In the genomic region with DNA sequence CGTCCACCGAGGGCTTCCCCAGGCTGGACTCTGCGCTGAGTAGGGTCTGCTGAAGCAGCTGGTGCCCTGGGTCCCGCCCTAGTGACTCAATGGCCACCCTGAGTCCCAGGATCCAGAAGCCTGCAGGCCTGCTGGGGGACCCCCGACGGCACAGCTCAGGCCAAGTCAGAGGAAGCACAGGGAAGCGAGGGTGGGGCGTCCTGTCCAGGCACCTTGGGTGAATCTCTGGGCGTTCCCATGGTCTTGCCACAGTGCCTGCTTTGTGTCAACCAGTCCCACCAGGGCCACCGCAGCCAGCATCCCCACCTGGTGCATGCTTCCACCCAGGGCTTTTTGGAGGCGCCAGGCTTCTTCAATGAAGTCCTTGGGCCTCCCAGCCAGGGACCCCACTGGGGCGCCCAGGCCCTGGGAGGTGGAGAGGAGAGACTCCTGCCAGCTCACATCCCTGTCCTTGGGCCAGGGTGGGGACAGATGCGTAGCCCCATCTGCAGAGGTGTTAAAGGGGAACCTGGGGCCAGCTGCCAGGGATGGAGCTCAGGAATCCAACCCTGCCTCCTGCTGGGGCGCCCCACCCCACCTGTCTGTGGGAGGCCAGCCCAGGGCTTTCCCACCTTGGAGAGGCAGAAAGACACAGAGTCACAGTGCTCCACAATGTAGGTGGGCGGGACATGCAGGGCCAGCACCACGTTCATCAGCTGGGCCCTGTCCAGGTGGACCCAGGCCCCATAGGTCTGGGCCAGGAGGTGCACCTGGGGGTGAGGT, we compare ENCODE assay signal across 21 cellular contexts. TPM values are rescaled to one million over a fixed set of nuclear protein-coding genes. Genes with fewer than 3 reads are reported as not detected.
A peak's percentile ranks its signal among the peaks of the same experiment; 100 is the strongest.
DNase-seq lines count a peak whose midpoint lies in the region; FAIRE-seq and TF ChIP-seq lines count a peak whose summit lies in the region.
"Had no signal": no experiment of that assay in that cellular context is flagged by ENCODE, and none has a peak within 500 bp of the region (broad histone marks: within the 10 kb centered on the region; RNA-seq: fewer than 3 reads in every experiment).

No MANE protein-coding gene starts in this region.

- H3K27ac ChIP-seq in duodenal mucosa (ENCODE audit: low read depth, low read length) (peak overlapping the region; percentile 6), temporal lobe (ENCODE audit: low read depth, low read length) (peak overlapping the region; percentile 81)
- H3K27ac ChIP-seq: GM23248, PC-9 had no signal

- H3K9ac ChIP-seq in duodenal mucosa (ENCODE audit: low read depth in 1 of 2, low read length in 2 of 2) = no peak overlapping the region
- H3K9ac ChIP-seq: GM23248 had no signal

- TF ChIP-seq CTCF in mesothelial cell of epicardium (IDR thresholded peaks at IDR 0.05; ENCODE audit: unreplicated experiment) = no peak

- no peaks in the 10 kb centered on the region for H3K27me3 ChIP-seq in duodenal mucosa (ENCODE audit: control insufficient read depth in 1 of 2, insufficient read depth in 2 of 2, low read length in 2 of 2)

- H3K27ac Mint-ChIP-seq in activated CD4-positive, alpha-beta T cell treated with anti-CD3 and anti-CD28 coated beads, Interleukin-2, amount 10 ng/mL, durations not matched to agents 24 days and 14 days = peak overlapping the region; percentile 29
- no peak overlapping the region for H3K27ac Mint-ChIP-seq in mesothelial cell of epicardium

- H3K4me3 Mint-ChIP-seq in activated CD4-positive, alpha-beta T cell treated with anti-CD3 and anti-CD28 coated beads, Interleukin-2, amount 10 ng/mL, durations not matched to agents 24 days and 14 days = no peak overlapping the region
- peak overlapping the region; percentile 13 for H3K4me3 Mint-ChIP-seq in mesothelial cell of epicardium
- H3K4me3 Mint-ChIP-seq: CD14-positive monocyte had no signal

- peaks cover 28% of the 10 kb centered on the region for H3K4me1 Mint-ChIP-seq in activated CD4-positive, alpha-beta T cell treated with anti-CD3 and anti-CD28 coated beads, Interleukin-2, amount 10 ng/mL, durations not matched to agents 24 days and 14 days
- peaks cover 30% of the 10 kb centered on the region for H3K4me1 Mint-ChIP-seq in mesothelial cell of epicardium

- no peaks in the 10 kb centered on the region for H3K36me3 ChIP-seq in duodenal mucosa (ENCODE audit: control insufficient read depth in 1 of 2, insufficient read depth in 2 of 2, low read length in 2 of 2)

- TF ChIP-seq POLR2A in GM12892 (IDR thresholded peaks at IDR 0.05; ENCODE audit: low read depth, low read length) = no peak

- no peaks in the 10 kb centered on the region for H3K9me3 Mint-ChIP-seq in activated CD4-positive, alpha-beta T cell treated with anti-CD3 and anti-CD28 coated beads, Interleukin-2, amount 10 ng/mL, durations not matched to agents 24 days and 14 days
- H3K9me3 Mint-ChIP-seq in mesothelial cell of epicardium = peaks cover 4% of the 10 kb centered on the region

- H3K4me1 ChIP-seq in duodenal mucosa (ENCODE audit: control insufficient read depth in 1 of 2, insufficient read depth in 2 of 2, low read length in 2 of 2) = peaks cover 15 to 35% of the 10 kb centered on the region in 2 donors

- no peak for FAIRE-seq in GM12892 (lab: Jason Lieb, UNC)
- FAIRE-seq: GM12891 had no signal

- H3K4me3 ChIP-seq in duodenal mucosa (ENCODE audit: low read depth in 1 of 2, low read length in 2 of 2) = no peak overlapping the region
- H3K4me3 ChIP-seq: GM23248, PC-9 had no signal

- no peak for DNase-seq in activated CD4-positive, alpha-beta T cell treated with anti-CD3 and anti-CD28 coated beads, Interleukin-2, amount 10 ng/mL, durations not matched to agents 24 days and 14 days
- DNase-seq in activated CD4-positive, alpha-beta T cell treated with anti-CD3 and anti-CD28 coated beads, Interleukin-2, amount 50 U/mL, for 1 hour = no peak
- peak in 1 of 2 experiments; percentile 19 for DNase-seq in mesothelial cell of epicardium (ENCODE audit: low spot score in 2 of 2, unreplicated experiment in 2 of 2)
- DNase-seq in COLO829 (ENCODE audit: low spot score) = no peak
- no peak for DNase-seq in AG20443 (ENCODE audit: low spot score)
- no peak for DNase-seq in GM12892 (ENCODE audit: insufficient read length)
- DNase-seq: 8988T, COR-L47, GF-D8, GM23248, KBM-7, NCI-H1436 treated with DMSO at 0.1 percent for 48 hours, NCI-H2081, NCI-H82, PC-9 had no signal

- H3K36me3 Mint-ChIP-seq in activated CD4-positive, alpha-beta T cell treated with anti-CD3 and anti-CD28 coated beads, Interleukin-2, amount 10 ng/mL, durations not matched to agents 24 days and 14 days (ENCODE audit: low read depth) = no peaks in the 10 kb centered on the region
- H3K36me3 Mint-ChIP-seq in mesothelial cell of epicardium = no peaks in the 10 kb centered on the region
- H3K36me3 Mint-ChIP-seq: CD14-positive monocyte had no signal

- intact Hi-C loops in activated CD4-positive, alpha-beta T cell treated with anti-CD3 and anti-CD28 coated beads, Interleukin-2, amount 10 ng/mL, durations not matched to agents 24 days and 14 days (cut with micrococcal nuclease) = no loop called here

- no peaks in the 10 kb centered on the region for H3K9me3 ChIP-seq in duodenal mucosa (ENCODE audit: control insufficient read depth in 1 of 2, low read length in 2 of 2)

- peaks cover 3% of the 10 kb centered on the region for H3K27me3 Mint-ChIP-seq in activated CD4-positive, alpha-beta T cell treated with anti-CD3 and anti-CD28 coated beads, Interleukin-2, amount 10 ng/mL, durations not matched to agents 24 days and 14 days
- no peaks in the 10 kb centered on the region for H3K27me3 Mint-ChIP-seq in mesothelial cell of epicardium (ENCODE audit: low read depth)

RNA-seq across cellular contexts. Expression of a gene that starts 17.8 kb away (rescaled TPM):
- total RNA-seq in activated CD4-positive, alpha-beta T cell treated with anti-CD3 and anti-CD28 coated beads, Interleukin-2, amount 10 ng/mL, durations not matched to agents 24 days and 14 days = not detected in 2 replicates
- total RNA-seq in mesothelial cell of epicardium (1.5 to 1.8 TPM (median 1.5 TPM) in 3 replicates), temporal lobe (not detected)
- not detected for polyA plus RNA-seq in GM12892 (2012; ENCODE audit: missing spikeins)
- total RNA-seq: Daoy, GM23248, NCI-H460, PC-9 had no signal
- polyA plus RNA-seq: CD14-positive monocyte, GM23248 had no signal

RNA-seq across cellular contexts. Expression of a gene that starts 35.2 kb away (rescaled TPM):
- total RNA-seq in activated CD4-positive, alpha-beta T cell treated with anti-CD3 and anti-CD28 coated beads, Interleukin-2, amount 10 ng/mL, durations not matched to agents 24 days and 14 days = 38.7 and 40.6 TPM in 2 replicates
- total RNA-seq in mesothelial cell of epicardium = 22.8 to 23.8 TPM (median 22.9 TPM) in 3 replicates
- total RNA-seq in temporal lobe = 3.2 TPM
- 22.0 TPM for polyA plus RNA-seq in GM12892 (2012; ENCODE audit: missing spikeins)
- polyA plus RNA-seq: CD14-positive monocyte had no signal
